ENCODE assay signal across 8 cellular contexts in the genomic region with DNA sequence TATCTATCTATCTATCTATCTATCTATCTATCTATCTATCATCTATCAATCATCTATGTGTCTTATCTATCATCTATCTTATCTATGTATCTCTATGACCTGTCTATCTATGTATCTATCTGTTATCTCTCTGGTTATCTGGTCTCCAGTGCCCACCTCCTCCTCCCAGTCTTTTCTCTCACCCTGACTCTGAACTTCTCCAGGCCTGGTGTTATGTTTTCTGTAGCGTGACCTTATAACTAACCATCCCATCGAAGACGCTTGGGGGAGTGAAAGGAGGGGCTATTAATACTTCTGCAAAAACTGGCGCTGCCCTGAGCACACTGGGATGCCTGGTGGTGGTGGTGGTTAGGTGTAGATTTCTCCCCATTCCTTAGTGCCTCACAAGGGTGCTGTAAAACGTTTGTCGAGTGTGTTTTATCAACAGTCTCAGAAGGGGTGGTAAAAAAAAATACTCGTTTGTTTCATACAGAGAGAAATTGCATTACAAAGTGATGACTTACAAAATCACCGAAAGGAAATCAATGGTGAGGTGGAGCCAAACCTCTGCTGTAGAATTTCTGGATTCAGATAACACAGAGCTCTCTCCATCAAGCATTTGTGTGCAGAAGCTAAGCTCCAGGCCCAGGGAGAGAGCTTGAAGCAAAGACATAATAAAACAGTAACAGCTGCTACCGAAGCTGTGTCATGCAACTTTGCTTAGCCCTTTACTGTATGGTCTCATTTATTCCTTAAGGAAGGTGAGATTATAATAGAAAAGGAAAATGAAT.
DNase-seq lines count a peak whose midpoint lies in the region; ATAC-seq and TF ChIP-seq lines count a peak whose summit lies in the region.

No MANE protein-coding gene starts in this region.

- TF ChIP-seq CTCF in GM12864 (IDR thresholded peaks at IDR 0.05; ENCODE audit: low read depth, low read length, missing control alignments) (no peak), esophagus squamous epithelium (IDR thresholded peaks at IDR 0.05) (no peak)

- H3K4me3 ChIP-seq in GM12864 (ENCODE audit: low read depth, low read length): peak overlapping the region; percentile 63; the same call in 1 of the 2 replicates
- H3K4me3 ChIP-seq in esophagus squamous epithelium: peak overlapping the region in 1 of 4 donors; percentile 73

- no peaks in the 10 kb centered on the region for H3K9me3 ChIP-seq in esophagus squamous epithelium

- peaks cover 18 to 45% (median 28%) of the 10 kb centered on the region in 3 donors for H3K4me1 ChIP-seq in esophagus squamous epithelium

- no peaks in the 10 kb centered on the region for H3K36me3 ChIP-seq in esophagus squamous epithelium

- WGBS in esophagus squamous epithelium, 2 donors: 57 to 69% methylated on average over 7 to 8 of the region's 9 CpGs

- H3K27ac ChIP-seq in esophagus squamous epithelium: peak overlapping the region; percentile 86 to 95 (median 90)

- no peak for TF ChIP-seq POLR2A in esophagus squamous epithelium (IDR thresholded peaks at IDR 0.05)

- ATAC-seq in GM21786 (IDR thresholded peaks at IDR 0.05; ENCODE audit: unreplicated experiment) (no peak), HG02885 (IDR thresholded peaks at IDR 0.05; ENCODE audit: poor library complexity, unreplicated experiment) (no peak), GM21576 (IDR thresholded peaks at IDR 0.05; ENCODE audit: unreplicated experiment) (no peak)

- DNase-seq in GM12864 (ENCODE audit: low read depth) (no peak), RPMI7951 (ENCODE audit: low read depth) (peak; percentile 64), esophagus squamous epithelium (lab: John Stamatoyannopoulos, UW) (no peak), retina (peak; percentile 33)
- no peak for DNase-seq in activated effector memory CD4-positive, alpha-beta T cell treated with Interleukin-2 at 50 U/mL for 16 hours

- no peaks in the 10 kb centered on the region for H3K27me3 ChIP-seq in esophagus squamous epithelium

- intact Hi-C loops in esophagus squamous epithelium (cut with DNase I): no loop called here

Comparison
In these comparisons a context has a peak if more than half of its experiments do, and no peak if none do; other contexts are left out.
1. DNase-seq: peak in RPMI7951 (single experiment) and retina (single experiment); none in GM12864 (single experiment), esophagus squamous epithelium (single experiment) and activated effector memory CD4-positive, alpha-beta T cell treated with Interleukin-2 at 50 U/mL for 16 hours (single experiment).